26 cellular contexts compared by ENCODE assay signal in the genomic region with DNA sequence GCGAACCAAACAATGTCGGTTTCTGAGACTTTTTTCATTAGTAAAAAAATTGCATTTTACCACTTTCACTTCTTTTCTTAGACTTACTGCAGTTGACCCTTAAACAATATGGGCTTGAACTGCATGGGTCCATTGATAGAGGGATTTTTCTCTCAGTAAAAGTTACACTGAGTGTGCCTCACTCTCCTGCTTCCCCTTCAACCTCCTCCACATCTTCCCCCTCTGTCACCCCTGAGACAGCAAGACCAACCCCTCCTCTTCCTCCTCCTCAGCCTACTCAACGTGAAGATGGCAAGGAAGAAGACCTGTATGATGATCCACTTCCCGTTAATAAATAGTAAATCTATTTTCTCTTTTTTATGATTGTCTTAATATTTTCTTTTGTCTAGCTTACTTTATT. TPM values are rescaled to one million over a fixed set of nuclear protein-coding genes. Genes with fewer than 3 reads are reported as not detected.
"Had no signal": no experiment of that assay in that cellular context is flagged by ENCODE, and none has a peak within 500 bp of the region (broad histone marks: within the 10 kb centered on the region; RNA-seq: fewer than 3 reads in every experiment).

No MANE protein-coding gene starts in this region.

- H3K4me3 ChIP-seq: colonic mucosa, dorsolateral prefrontal cortex, left lung, lung, transverse colon, uterus had no signal

- H3K4me1 ChIP-seq: colonic mucosa, uterus had no signal

- FAIRE-seq: bronchial epithelial cell, endothelial cell of umbilical vein had no signal

- DNase-seq: activated CD4-positive, alpha-beta memory T cell treated with anti-CD3 and anti-CD28 coated beads for 36 hours; activated CD4-positive, alpha-beta T cell treated with anti-CD3 and anti-CD28 coated beads for 48 hours; activated CD4-positive, CD25-positive, alpha-beta regulatory T cell; activated effector memory CD4-positive, alpha-beta T cell treated with Interleukin-2 at 50 U/mL for 16 hours; activated naive CD4-positive, alpha-beta T cell treated with anti-CD3 and anti-CD28 coated beads for 36 hours; activated naive CD8-positive, alpha-beta T cell treated with anti-CD3 and anti-CD28 coated beads, Interleukin-2, amount 10 ng/mL, durations not matched to agents 7 days and 5 days; activated T-cell treated with anti-CD3 and anti-CD28 coated beads, Interleukin-2, amount 50 U/mL, for 72 hours; amniotic stem cell; colonic mucosa; dorsolateral prefrontal cortex; effector memory CD8-positive, alpha-beta T cell; foreskin melanocyte; immature natural killer cell; left lung; naive B cell; retina; stimulated activated CD4-positive, alpha-beta T cell treated with anti-CD3 and anti-CD28 coated beads, Interleukin-2, amount 100 ng/mL, for 48 hours; stimulated activated CD8-positive, alpha-beta memory T cell treated with anti-CD3 and anti-CD28 coated beads, Interleukin-4, amount 100 ng/mL, for 48 hours; stimulated activated naive B cell treated with anti-CD40 and anti-IgM and Interleukin-4, amounts not matched to agents 10 μg/mL and 1 μg/mL and 100 μg/mL, for 72 hours; transverse colon; uterus had no signal

- H3K36me3 ChIP-seq: colonic mucosa, left lung, transverse colon, uterus had no signal

- H3K27me3 ChIP-seq: colonic mucosa, dorsolateral prefrontal cortex, left lung, transverse colon, uterus had no signal

- ATAC-seq: activated T-cell treated with anti-CD3 and anti-CD28 coated beads, Interleukin-2, amount 50 U/mL, for 72 hours; effector memory CD8-positive, alpha-beta T cell; esophagus mucosa; left lung; stimulated activated naive B cell treated with anti-CD40 and anti-IgM and Interleukin-4, amounts not matched to agents 10 μg/mL and 1 μg/mL and 100 μg/mL, for 72 hours had no signal

- H3K27ac ChIP-seq: colonic mucosa, dorsolateral prefrontal cortex, transverse colon, uterus had no signal

- H3K9me3 ChIP-seq: colonic mucosa, left lung, transverse colon, uterus had no signal

RNA-seq across cellular contexts. Expression of gene TEC, which starts 43.4 kb away (rescaled TPM):
- total RNA-seq: osteocyte had no signal
